In genomic region chr17:2082003-2082862, GRCh38 we compare ENCODE assay signal across 14 cellular contexts. TPM values are rescaled to one million over a fixed set of nuclear protein-coding genes. Genes with fewer than 3 reads are reported as not detected.
DNase-seq lines count a peak whose midpoint lies in the region; ATAC-seq and TF ChIP-seq lines count a peak whose summit lies in the region.
"Had no signal": no experiment of that assay in that cellular context is flagged by ENCODE, and none has a peak within 500 bp of the region (broad histone marks: within the 10 kb centered on the region; RNA-seq: fewer than 3 reads in every experiment).

No MANE protein-coding gene starts in this region.

- no peaks in the 10 kb centered on the region for H3K9me3 Mint-ChIP-seq in effector memory CD8-positive, alpha-beta T cell
- H3K9me3 Mint-ChIP-seq in nephron progenitor cell = no peaks in the 10 kb centered on the region
- H3K9me3 Mint-ChIP-seq: CD4-positive, CD25-positive, alpha-beta regulatory T cell had no signal

- peaks cover 39% of the 10 kb centered on the region for H3K36me3 Mint-ChIP-seq in effector memory CD8-positive, alpha-beta T cell (ENCODE audit: insufficient read depth)
- peaks cover 54% of the 10 kb centered on the region for H3K36me3 Mint-ChIP-seq in nephron progenitor cell (ENCODE audit: low read depth)

- H3K27ac Mint-ChIP-seq in effector memory CD8-positive, alpha-beta T cell = peak overlapping the region; percentile 51 to 72
- peak overlapping the region; percentile 15 for H3K27ac Mint-ChIP-seq in nephron progenitor cell

- peaks cover 0 to 51% of the 10 kb centered on the region in 2 donors for H3K4me1 ChIP-seq in right atrium auricular region

- H3K27me3 Mint-ChIP-seq in effector memory CD8-positive, alpha-beta T cell = no peaks in the 10 kb centered on the region
- H3K27me3 Mint-ChIP-seq in nephron progenitor cell (ENCODE audit: low read depth, poor library complexity) = no peaks in the 10 kb centered on the region
- H3K27me3 Mint-ChIP-seq: CD4-positive, CD25-positive, alpha-beta regulatory T cell had no signal

- H3K36me3 ChIP-seq in right atrium auricular region (peaks cover 28% of the 10 kb centered on the region), H7 (replicated peaks; ENCODE audit: control insufficient read depth, insufficient read depth, low read length) (peaks cover 2% of the 10 kb centered on the region; the same call in 1 of the 2 replicates)

- intact Hi-C loops in left cardiac atrium (cut with DNase I) = no loop called here

- no peak for TF ChIP-seq CTCF in right atrium auricular region (IDR thresholded peaks at IDR 0.05)
- no peak for TF ChIP-seq CTCF in nephron progenitor cell (IDR thresholded peaks at IDR 0.05)

- peaks cover 17 to 23% of the 10 kb centered on the region in 2 donors for H3K4me1 Mint-ChIP-seq in effector memory CD8-positive, alpha-beta T cell (ENCODE audit: low read depth in 2 of 2)
- peaks cover 45% of the 10 kb centered on the region for H3K4me1 Mint-ChIP-seq in nephron progenitor cell

- no peak overlapping the region for H3K4me3 ChIP-seq in right atrium auricular region
- no peak overlapping the region for H3K4me3 ChIP-seq in H7 (ENCODE audit: insufficient read depth, low read depth, low read length)

- no peak for DNase-seq in right atrium auricular region (ENCODE audit: low spot score)
- no peak for DNase-seq in left cardiac atrium
- no peak for DNase-seq in effector memory CD8-positive, alpha-beta T cell
- DNase-seq in nephron progenitor cell = no peak
- no peak for DNase-seq in GF-D8 (lab: John Stamatoyannopoulos, UW)
- no peak for DNase-seq in SIG-M5 treated with dmso at 0.1 percent for 504 hours (lab: John Stamatoyannopoulos, UW; ENCODE audit: unreplicated experiment)
- DNase-seq in retina = no peak
- DNase-seq in H7 = no peak
- DNase-seq: activated CD4-positive, alpha-beta T cell treated with anti-CD3 and anti-CD28 coated beads, Interleukin-2, amount 50 U/mL, for 48 hours; anterior cingulate cortex; CD4-positive, CD25-positive, alpha-beta regulatory T cell; NCI-H524; SIG-M5; stimulated activated CD8-positive, alpha-beta memory T cell treated with anti-CD3 and anti-CD28 coated beads, Interleukin-4, amount 100 ng/mL, for 48 hours had no signal

- no peaks in the 10 kb centered on the region for H3K9me3 ChIP-seq in right atrium auricular region

- H3K4me3 Mint-ChIP-seq in effector memory CD8-positive, alpha-beta T cell = no peak overlapping the region
- no peak overlapping the region for H3K4me3 Mint-ChIP-seq in nephron progenitor cell
- H3K4me3 Mint-ChIP-seq: CD4-positive, CD25-positive, alpha-beta regulatory T cell had no signal

- ATAC-seq in left cardiac atrium = no peak
- no peak for ATAC-seq in effector memory CD8-positive, alpha-beta T cell (replicated peaks)

- H3K27me3 ChIP-seq in right atrium auricular region (no peaks in the 10 kb centered on the region), H7 (ENCODE audit: control insufficient read depth, insufficient read depth, low read length) (no peaks in the 10 kb centered on the region)

- H3K27ac ChIP-seq in right atrium auricular region = peak overlapping the region; percentile 76 to 89

RNA-seq across cellular contexts. Expression of gene HIC1, which starts 27.3 kb away (rescaled TPM):
- total RNA-seq in right atrium auricular region = 10 to 100 TPM; 15.5 to 18.0 TPM
- total RNA-seq in left cardiac atrium = 10 to 100 TPM; 20.6 to 22.1 TPM
- total RNA-seq in H7 (2014; rRNA removed; shearing (Covaris generic)) = 0.03 and 0.63 TPM in 2 replicates

RNA-seq across cellular contexts. Expression of gene OVCA2, which starts 40.4 kb away (rescaled TPM):
- total RNA-seq in right atrium auricular region (10 to 100 TPM; 29.6 to 31.7 TPM), left cardiac atrium (10 to 100 TPM; 15.4 to 26.5 TPM)
- 23.1 and 25.1 TPM in 2 replicates for total RNA-seq in H7 (2014; rRNA removed; shearing (Covaris generic))

RNA-seq across cellular contexts. Expression of gene DPH1, which starts 52.3 kb away (rescaled TPM):
- 10 to 100 TPM; 17.2 to 21.6 TPM for total RNA-seq in right atrium auricular region
- total RNA-seq in left cardiac atrium = 10 to 100 TPM; 21.2 to 30.8 TPM
- total RNA-seq in H7 (2014; rRNA removed; shearing (Covaris generic)) = 37.0 and 53.6 TPM in 2 replicates

RNA-seq across cellular contexts. Expression of gene RTN4RL1, which starts 57.1 kb away (rescaled TPM):
- total RNA-seq in right atrium auricular region (1 to 10 TPM; 1.8 to 5.0 TPM), left cardiac atrium (1 to 10 TPM; 6.2 to 7.6 TPM)
- 4.0 and 7.0 TPM in 2 replicates for total RNA-seq in H7 (2014; rRNA removed; shearing (Covaris generic))

Comparison
In these comparisons a context has a peak if more than half of its experiments do, and no peak if none do; other contexts are left out.
1. RNA of gene HIC1, which starts 27.3 kb away (total RNA-seq): 20.6 to 22.1 TPM in left cardiac atrium and 15.5 to 18.0 TPM in right atrium auricular region; 0.03 to 0.63 TPM in H7; every median in the first group is over 10 times any median in the second.